Comparison of ENCODE assay signal across 10 cellular contexts in genomic region chr4:13546374-13546854, GRCh38. TPM values are rescaled to one million over a fixed set of nuclear protein-coding genes. Genes with fewer than 3 reads are reported as not detected.
A peak's percentile ranks its signal among the peaks of the same experiment; 100 is the strongest.
DNase-seq lines count a peak whose midpoint lies in the region; ATAC-seq and TF ChIP-seq lines count a peak whose summit lies in the region.
"Had no signal": no experiment of that assay in that cellular context is flagged by ENCODE, and none has a peak within 500 bp of the region (broad histone marks: within the 10 kb centered on the region; RNA-seq: fewer than 3 reads in every experiment).

No MANE protein-coding gene starts in this region.

- peaks cover 11% of the 10 kb centered on the region for H3K9me3 ChIP-seq in CD4-positive, alpha-beta T cell (ENCODE audit: control insufficient read depth, low read length)
- H3K9me3 ChIP-seq in HUES6 (ENCODE audit: control insufficient read depth, insufficient read depth, low read depth, low read length) = no peaks in the 10 kb centered on the region
- H3K9me3 ChIP-seq: upper lobe of left lung had no signal

- no peak overlapping the region for H3K27ac ChIP-seq in CD4-positive, alpha-beta T cell (ENCODE audit: low read depth, low read length)
- no peak overlapping the region for H3K27ac ChIP-seq in HUES6 (ENCODE audit: low read depth, low read length)
- H3K27ac ChIP-seq: upper lobe of left lung had no signal

- ATAC-seq in CD4-positive, alpha-beta T cell (ENCODE audit: poor library complexity) = no peak
- no peak for ATAC-seq in central memory CD8-positive, alpha-beta T cell (replicated peaks; ENCODE audit: extremely low read depth, poor library complexity, severe bottlenecking)
- ATAC-seq in natural killer cell (no peak), Right ventricle myocardium superior (ENCODE audit: poor library complexity) (no peak)

- CTCF ChIA-PET in CD4-positive, alpha-beta T cell (lab: Charles Lee) = no interaction called here

- H3K36me3 ChIP-seq in HUES6 (ENCODE audit: control insufficient read depth, insufficient read depth, low read length) = no peaks in the 10 kb centered on the region
- H3K36me3 ChIP-seq: upper lobe of left lung had no signal

- no peak for TF ChIP-seq CTCF in CD4-positive, alpha-beta T cell (IDR thresholded peaks at IDR 0.05)
- TF ChIP-seq CTCF in natural killer cell (IDR thresholded peaks at IDR 0.05) = no peak

- peak overlapping the region; percentile 76 for H3K4me3 Mint-ChIP-seq in CD4-positive, alpha-beta T cell
- peak overlapping the region; percentile 77 for H3K4me3 Mint-ChIP-seq in central memory CD8-positive, alpha-beta T cell
- peak overlapping the region; percentile 90 for H3K4me3 Mint-ChIP-seq in natural killer cell

- H3K9me3 Mint-ChIP-seq in CD4-positive, alpha-beta T cell = no peaks in the 10 kb centered on the region
- no peaks in the 10 kb centered on the region for H3K9me3 Mint-ChIP-seq in central memory CD8-positive, alpha-beta T cell
- no peaks in the 10 kb centered on the region for H3K9me3 Mint-ChIP-seq in natural killer cell

- peaks cover 89% of the 10 kb centered on the region for H3K27me3 ChIP-seq in CD4-positive, alpha-beta T cell (ENCODE audit: control insufficient read depth, insufficient read depth, low read length)
- peaks cover 98% of the 10 kb centered on the region for H3K27me3 ChIP-seq in HUES6 (ENCODE audit: control insufficient read depth, insufficient read depth, low read length)

- H3K4me3 ChIP-seq in HUES6 (ENCODE audit: low read depth, low read length) = peak overlapping the region; percentile 80

- no peak overlapping the region for H3K27ac Mint-ChIP-seq in CD4-positive, alpha-beta T cell
- H3K27ac Mint-ChIP-seq in central memory CD8-positive, alpha-beta T cell (ENCODE audit: low read depth) = peak overlapping the region; percentile 62
- H3K27ac Mint-ChIP-seq in natural killer cell = peak overlapping the region; percentile 55 to 62

- H3K27me3 Mint-ChIP-seq in CD4-positive, alpha-beta T cell = peaks cover 78% of the 10 kb centered on the region
- peaks cover 81% of the 10 kb centered on the region for H3K27me3 Mint-ChIP-seq in central memory CD8-positive, alpha-beta T cell
- H3K27me3 Mint-ChIP-seq in natural killer cell (ENCODE audit: low read depth in 2 of 2) = peaks cover 54 to 65% of the 10 kb centered on the region in 2 donors

- intact Hi-C loops in CD4-positive, alpha-beta T cell (cut with DNase I, micrococcal nuclease) = loop anchor here (5.0 to 10.0 kb wide), 2 partner anchors 62 to 694 kb away; partner anchors contain the start of gene RAB28 (in 1 of the 2)
- intact Hi-C loops in natural killer cell (cut with micrococcal nuclease) = loop anchor here (5.0 kb wide), 2 partner anchors 64 to 1779 kb away; partner anchors contain the start of gene RAB28
- intact Hi-C loops in Right ventricle myocardium superior (cut with DNase I) = loop anchor here (5.0 kb wide), 1 partner anchor 694 kb away; no protein-coding TSS in a partner anchor

- POLR2A ChIA-PET in CD4-positive, alpha-beta T cell (lab: Charles Lee) = no interaction called here

- H3K4me1 ChIP-seq in HUES6 (ENCODE audit: control insufficient read depth, insufficient read depth, low read length) = peaks cover 32% of the 10 kb centered on the region

- no peaks in the 10 kb centered on the region for H3K36me3 Mint-ChIP-seq in CD4-positive, alpha-beta T cell (ENCODE audit: low read depth)
- H3K36me3 Mint-ChIP-seq in central memory CD8-positive, alpha-beta T cell (ENCODE audit: insufficient read depth) = peaks cover 25% of the 10 kb centered on the region
- H3K36me3 Mint-ChIP-seq in natural killer cell = peaks cover 10% of the 10 kb centered on the region

- DNase-seq in CD4-positive, alpha-beta T cell = no peak
- no peak for DNase-seq in central memory CD8-positive, alpha-beta T cell (ENCODE audit: low spot score in 2 of 2)
- no peak for DNase-seq in natural killer cell
- DNase-seq in SKM-1 treated with dmso at 0.1 percent for 144 hours (lab: John Stamatoyannopoulos, UW; ENCODE audit: unreplicated experiment) = no peak
- DNase-seq in activated gamma-delta T cell (lab: John Stamatoyannopoulos, UW) = no peak
- DNase-seq in Right ventricle myocardium superior = no peak
- DNase-seq in NCI-H1105 (lab: John Stamatoyannopoulos, UW) = no peak
- DNase-seq: activated CD4-positive, CD25-positive, alpha-beta regulatory T cell treated with anti-CD3 and anti-CD28 coated beads, Interleukin-2, amount 50 U/mL, for 72 hours had no signal

- H3K4me1 Mint-ChIP-seq in CD4-positive, alpha-beta T cell (ENCODE audit: low read depth) = peaks cover 47% of the 10 kb centered on the region
- peaks cover 28% of the 10 kb centered on the region for H3K4me1 Mint-ChIP-seq in central memory CD8-positive, alpha-beta T cell
- peaks cover 28 to 39% of the 10 kb centered on the region in 2 donors for H3K4me1 Mint-ChIP-seq in natural killer cell

- H3K9ac ChIP-seq in HUES6 (ENCODE audit: low read length) = peak overlapping the region; percentile 41

RNA-seq across cellular contexts. Expression of gene NKX3-2, which starts 2.1 kb away (rescaled TPM):
- not detected for total RNA-seq in CD4-positive, alpha-beta T cell
- total RNA-seq in natural killer cell (not detected), Right ventricle myocardium superior (not detected)
